30 cellular contexts compared by ENCODE assay signal in the genomic region with DNA sequence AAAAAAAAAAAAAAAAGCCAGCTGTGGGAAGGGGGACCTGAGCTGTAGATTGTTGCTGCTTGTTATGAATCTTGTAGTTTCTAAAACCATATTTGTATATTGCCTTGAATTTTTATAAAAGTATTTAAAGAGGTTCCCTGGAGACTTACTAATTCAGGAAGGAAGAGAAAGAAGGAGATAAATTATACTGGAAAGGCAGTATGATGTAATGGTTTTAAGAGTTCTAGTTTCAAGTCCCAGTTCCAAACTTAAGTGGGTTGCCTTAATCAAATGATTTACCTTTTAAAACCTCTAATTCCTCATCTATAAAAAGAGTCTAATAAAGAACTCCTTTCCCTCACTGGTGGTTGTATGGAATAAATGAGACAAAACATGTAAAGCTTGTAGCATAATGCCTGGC.
"Had no signal": no experiment of that assay in that cellular context is flagged by ENCODE, and none has a peak within 500 bp of the region (broad histone marks: within the 10 kb centered on the region; RNA-seq: fewer than 3 reads in every experiment).

No MANE protein-coding gene starts in this region.

- DNase-seq: activated CD4-positive, alpha-beta memory T cell treated with anti-CD3 and anti-CD28 coated beads for 36 hours; activated CD4-positive, alpha-beta T cell treated with anti-CD3 and anti-CD28 coated beads, Interleukin-2, amount 10 ng/mL, durations not matched to agents 24 days and 14 days; activated CD8-positive, alpha-beta memory T cell treated with anti-CD3 and anti-CD28 coated beads, Interleukin-2, amount 50 U/mL, for 4 hours; activated naive CD8-positive, alpha-beta T cell treated with anti-CD3 and anti-CD28 coated beads, Interleukin-2, amount 50 U/mL, for 24 hours; activated T-cell treated with anti-CD3 and anti-CD28 coated beads, Interleukin-2, amount 50 U/mL, for 1 hour; amygdala; effector CD4-positive, alpha-beta T cell; gastrocnemius medialis; glutamatergic neuron; kidney; left colon; midbrain; naive thymus-derived CD4-positive, alpha-beta T cell; occipital lobe; stimulated activated CD4-positive, alpha-beta T cell treated with anti-CD3 and anti-CD28 coated beads, Interleukin-15, amount 100 ng/mL, for 24 hours; stimulated activated CD4-positive, alpha-beta T cell treated with anti-CD3 and anti-CD28 coated beads, Interleukin-2, amount 100 ng/mL, for 24 hours; stimulated activated naive B cell treated with anti-CD40 and anti-IgM and Interleukin-4, amounts not matched to agents 10 μg/mL and 1 μg/mL and 100 μg/mL, for 72 hours; SW 1271; T-helper 9 cell; tibial artery; WERI-Rb-1 had no signal

- H3K27ac Mint-ChIP-seq: activated CD4-positive, alpha-beta memory T cell treated with anti-CD3 and anti-CD28 coated beads for 36 hours; activated CD4-positive, alpha-beta T cell treated with anti-CD3 and anti-CD28 coated beads, Interleukin-2, amount 10 ng/mL, durations not matched to agents 24 days and 14 days; activated naive CD4-positive, alpha-beta T cell treated with anti-CD3 and anti-CD28 coated beads, Interleukin-2, amount 50 U/mL, for 24 hours; activated naive CD8-positive, alpha-beta T cell treated with anti-CD3 and anti-CD28 coated beads, Interleukin-2, amount 50 U/mL, for 24 hours; activated T-helper 2 cell treated with anti-CD3 and anti-CD28 coated beads, Interferon-gamma antibody, Interleukin-2, Interleukin-4, amounts not matched to agents 10 μg/mL and 5 μg/mL and 100 μg/mL, durations not matched to agents 14 hours and 24 hours and 36 hours; naive thymus-derived CD4-positive, alpha-beta T cell; neural progenitor cell; stimulated activated naive B cell treated with anti-CD40 and anti-IgM and Interleukin-4, amounts not matched to agents 10 μg/mL and 1 μg/mL and 100 μg/mL, for 72 hours; T-helper 1 cell treated with Interleukin-12 subunit alpha and Interleukin-12 subunit beta and Interleukin-4 antibody, amounts not matched to agents 30 μg/mL and 1 μg/mL, for 36 hours had no signal

- H3K27ac ChIP-seq: breast epithelium, gastrocnemius medialis, hepatocyte, neural progenitor cell, right atrium auricular region, suprapubic skin, tibial artery, WERI-Rb-1 had no signal

- H3K27me3 ChIP-seq: breast epithelium, gastrocnemius medialis, hepatocyte, neural progenitor cell, right atrium auricular region, suprapubic skin, tibial artery had no signal

- H3K4me3 ChIP-seq: breast epithelium, gastrocnemius medialis, hepatocyte, neural progenitor cell, right atrium auricular region, suprapubic skin, tibial artery had no signal

- H3K79me2 ChIP-seq: hepatocyte had no signal

- H2AFZ ChIP-seq: hepatocyte, neural progenitor cell had no signal

- H3K9me3 ChIP-seq: breast epithelium, gastrocnemius medialis, right atrium auricular region, suprapubic skin, tibial artery had no signal

- ATAC-seq: activated CD4-positive, CD25-positive, alpha-beta regulatory T cell treated with anti-CD3 and anti-CD28 coated beads, Interleukin-2, amount 50 U/mL, for 24 hours; activated naive CD8-positive, alpha-beta T cell treated with anti-CD3 and anti-CD28 coated beads, Interleukin-2, amount 50 U/mL, for 24 hours; gastrocnemius medialis; left colon; naive thymus-derived CD4-positive, alpha-beta T cell; stimulated activated naive B cell treated with anti-CD40 and anti-IgM and Interleukin-4, amounts not matched to agents 10 μg/mL and 1 μg/mL and 100 μg/mL, for 72 hours had no signal

- H3K9me3 Mint-ChIP-seq: activated CD4-positive, alpha-beta memory T cell treated with anti-CD3 and anti-CD28 coated beads for 36 hours; activated CD4-positive, alpha-beta T cell treated with anti-CD3 and anti-CD28 coated beads, Interleukin-2, amount 10 ng/mL, durations not matched to agents 24 days and 14 days; activated naive CD4-positive, alpha-beta T cell treated with anti-CD3 and anti-CD28 coated beads, Interleukin-2, amount 50 U/mL, for 24 hours; activated naive CD8-positive, alpha-beta T cell treated with anti-CD3 and anti-CD28 coated beads, Interleukin-2, amount 50 U/mL, for 24 hours; activated T-helper 2 cell treated with anti-CD3 and anti-CD28 coated beads, Interferon-gamma antibody, Interleukin-2, Interleukin-4, amounts not matched to agents 10 μg/mL and 5 μg/mL and 100 μg/mL, durations not matched to agents 14 hours and 24 hours and 36 hours; naive thymus-derived CD4-positive, alpha-beta T cell; neural progenitor cell; stimulated activated naive B cell treated with anti-CD40 and anti-IgM and Interleukin-4, amounts not matched to agents 10 μg/mL and 1 μg/mL and 100 μg/mL, for 72 hours; T-helper 1 cell treated with Interleukin-12 subunit alpha and Interleukin-12 subunit beta and Interleukin-4 antibody, amounts not matched to agents 30 μg/mL and 1 μg/mL, for 36 hours had no signal

- H3K4me3 Mint-ChIP-seq: activated CD4-positive, alpha-beta memory T cell treated with anti-CD3 and anti-CD28 coated beads for 36 hours; activated CD4-positive, alpha-beta T cell treated with anti-CD3 and anti-CD28 coated beads, Interleukin-2, amount 10 ng/mL, durations not matched to agents 24 days and 14 days; activated naive CD4-positive, alpha-beta T cell treated with anti-CD3 and anti-CD28 coated beads, Interleukin-2, amount 50 U/mL, for 24 hours; activated naive CD8-positive, alpha-beta T cell treated with anti-CD3 and anti-CD28 coated beads, Interleukin-2, amount 50 U/mL, for 24 hours; naive thymus-derived CD4-positive, alpha-beta T cell; neural progenitor cell; stimulated activated naive B cell treated with anti-CD40 and anti-IgM and Interleukin-4, amounts not matched to agents 10 μg/mL and 1 μg/mL and 100 μg/mL, for 72 hours; T-helper 1 cell treated with Interleukin-12 subunit alpha and Interleukin-12 subunit beta and Interleukin-4 antibody, amounts not matched to agents 30 μg/mL and 1 μg/mL, for 36 hours had no signal

- H3K4me2 ChIP-seq: hepatocyte, neural progenitor cell had no signal

- H3K4me1 Mint-ChIP-seq: activated CD4-positive, alpha-beta T cell treated with anti-CD3 and anti-CD28 coated beads, Interleukin-2, amount 10 ng/mL, durations not matched to agents 24 days and 14 days; neural progenitor cell; stimulated activated naive B cell treated with anti-CD40 and anti-IgM and Interleukin-4, amounts not matched to agents 10 μg/mL and 1 μg/mL and 100 μg/mL, for 72 hours had no signal

- H3K36me3 ChIP-seq: breast epithelium, neural progenitor cell had no signal

- H3K4me1 ChIP-seq: breast epithelium, gastrocnemius medialis, neural progenitor cell, right atrium auricular region, suprapubic skin, tibial artery had no signal

- H3K27me3 Mint-ChIP-seq: activated CD4-positive, alpha-beta memory T cell treated with anti-CD3 and anti-CD28 coated beads for 36 hours; activated CD4-positive, alpha-beta T cell treated with anti-CD3 and anti-CD28 coated beads, Interleukin-2, amount 10 ng/mL, durations not matched to agents 24 days and 14 days; activated naive CD4-positive, alpha-beta T cell treated with anti-CD3 and anti-CD28 coated beads, Interleukin-2, amount 50 U/mL, for 24 hours; activated naive CD8-positive, alpha-beta T cell treated with anti-CD3 and anti-CD28 coated beads, Interleukin-2, amount 50 U/mL, for 24 hours; naive thymus-derived CD4-positive, alpha-beta T cell; stimulated activated naive B cell treated with anti-CD40 and anti-IgM and Interleukin-4, amounts not matched to agents 10 μg/mL and 1 μg/mL and 100 μg/mL, for 72 hours had no signal

- H3K9ac ChIP-seq: neural progenitor cell had no signal
